In genomic region chrX:10660171-10660570, GRCh38 we compare ENCODE assay signal across 19 cellular contexts. TPM values are rescaled to one million over a fixed set of nuclear protein-coding genes. Genes with fewer than 3 reads are reported as not detected.
DNase-seq lines count a peak whose midpoint lies in the region; ATAC-seq lines count a peak whose summit lies in the region.
"Had no signal": no experiment of that assay in that cellular context is flagged by ENCODE, and none has a peak within 500 bp of the region (broad histone marks: within the 10 kb centered on the region; RNA-seq: fewer than 3 reads in every experiment).

No MANE protein-coding gene starts in this region.

- no peak overlapping the region for H3K9ac ChIP-seq in HUES48 (ENCODE audit: low read depth, low read length)

- H3K4me3 ChIP-seq in HUES48 (ENCODE audit: low read depth, low read length) (no peak overlapping the region), ectodermal cell (ENCODE audit: insufficient read depth, low read depth, low read length) (no peak overlapping the region)
- H3K4me3 ChIP-seq: SK-N-MC had no signal

- H3K9me3 ChIP-seq in HUES48 (ENCODE audit: control insufficient read depth, insufficient read depth, low read length), result no peaks in the 10 kb centered on the region
- no peaks in the 10 kb centered on the region for H3K9me3 ChIP-seq in ectodermal cell (ENCODE audit: control insufficient read depth, low read length)

- DNase-seq in iPS-NIHi11 (ENCODE audit: low spot score), result peak; percentile 61
- peak; percentile 51 for DNase-seq in retina
- DNase-seq in NCI-H82 treated with DMSO at 0.1 percent for 48 hours (lab: John Stamatoyannopoulos, UW; ENCODE audit: unreplicated experiment), result no peak
- no peak for DNase-seq in activated naive CD4-positive, alpha-beta T cell treated with anti-CD3 and anti-CD28 coated beads, Interleukin-2, amount 10 ng/mL, durations not matched to agents 7 days and 5 days
- DNase-seq: ACHN; C1 segment of cervical spinal cord; CD8-positive, alpha-beta memory T cell; HCEC 1CT; KG1; MV-4-11; NCI-H1436 treated with DMSO at 0.1 percent for 48 hours; NCI-H2029; NCI-H2171; NCI-H526 treated with DMSO at 0.1 percent for 48 hours; SHP77 had no signal

- H3K36me3 ChIP-seq in HUES48 (ENCODE audit: control insufficient read depth, insufficient read depth, low read length) (no peaks in the 10 kb centered on the region), ectodermal cell (ENCODE audit: control insufficient read depth, insufficient read depth, low read length) (no peaks in the 10 kb centered on the region)

- H3K36me3 Mint-ChIP-seq in activated naive CD4-positive, alpha-beta T cell treated with anti-CD3 and anti-CD28 coated beads, Interleukin-2, amount 10 ng/mL, durations not matched to agents 7 days and 5 days, result no peaks in the 10 kb centered on the region
- H3K36me3 Mint-ChIP-seq: CD8-positive, alpha-beta memory T cell had no signal

- H3K27ac ChIP-seq in HUES48 (ENCODE audit: low read depth, low read length) (peak overlapping the region; percentile 61), ectodermal cell (ENCODE audit: insufficient read depth, low read depth, low read length, poor library complexity, severe bottlenecking) (peak overlapping the region; percentile 91)
- H3K27ac ChIP-seq: SK-N-MC had no signal

- ATAC-seq in HG03108 (IDR thresholded peaks at IDR 0.05; ENCODE audit: unreplicated experiment), result no peak

- no peaks in the 10 kb centered on the region for H3K27me3 Mint-ChIP-seq in activated naive CD4-positive, alpha-beta T cell treated with anti-CD3 and anti-CD28 coated beads, Interleukin-2, amount 10 ng/mL, durations not matched to agents 7 days and 5 days

- peaks cover 24% of the 10 kb centered on the region for H3K4me1 ChIP-seq in HUES48 (ENCODE audit: control insufficient read depth, insufficient read depth, low read length)
- peaks cover 24% of the 10 kb centered on the region for H3K4me1 ChIP-seq in ectodermal cell (ENCODE audit: control insufficient read depth, insufficient read depth, low read length)

- no peaks in the 10 kb centered on the region for H3K27me3 ChIP-seq in HUES48 (ENCODE audit: control insufficient read depth, insufficient read depth, low read length)
- no peaks in the 10 kb centered on the region for H3K27me3 ChIP-seq in ectodermal cell (ENCODE audit: control insufficient read depth, insufficient read depth, low read length, poor library complexity, severe bottlenecking)

- H3K27ac Mint-ChIP-seq in activated naive CD4-positive, alpha-beta T cell treated with anti-CD3 and anti-CD28 coated beads, Interleukin-2, amount 10 ng/mL, durations not matched to agents 7 days and 5 days, result no peak overlapping the region

- WGBS in ectodermal cell, 2 experiments, result 2 to 3% methylated on average over 6 of the region's 6 CpGs

- H3K9me3 Mint-ChIP-seq in activated naive CD4-positive, alpha-beta T cell treated with anti-CD3 and anti-CD28 coated beads, Interleukin-2, amount 10 ng/mL, durations not matched to agents 7 days and 5 days, result no peaks in the 10 kb centered on the region

- CTCF ChIA-PET in activated naive CD4-positive, alpha-beta T cell treated with anti-CD3 and anti-CD28 coated beads, Interleukin-2, amount 10 ng/mL, durations not matched to agents 7 days and 5 days (lab: Charles Lee), result no interaction called here

- no peaks in the 10 kb centered on the region for H3K4me1 Mint-ChIP-seq in activated naive CD4-positive, alpha-beta T cell treated with anti-CD3 and anti-CD28 coated beads, Interleukin-2, amount 10 ng/mL, durations not matched to agents 7 days and 5 days
- H3K4me1 Mint-ChIP-seq: CD8-positive, alpha-beta memory T cell had no signal

- no peak overlapping the region for H3K4me3 Mint-ChIP-seq in activated naive CD4-positive, alpha-beta T cell treated with anti-CD3 and anti-CD28 coated beads, Interleukin-2, amount 10 ng/mL, durations not matched to agents 7 days and 5 days
- H3K4me3 Mint-ChIP-seq: CD8-positive, alpha-beta memory T cell had no signal

RNA-seq across cellular contexts. Expression of gene MID1, which starts 39.8 kb away (rescaled TPM):
- polyA plus RNA-seq in ectodermal cell (2013, experiment 1 of 4), result 42.8 TPM
- 41.5 TPM for polyA plus RNA-seq in ectodermal cell (2013, experiment 2 of 4)
- polyA plus RNA-seq in ectodermal cell (2013, experiment 3 of 4), result 34.7 TPM
- 42.3 TPM for polyA plus RNA-seq in ectodermal cell (2013, experiment 4 of 4)
- polyA plus RNA-seq: CD8-positive, alpha-beta memory T cell had no signal

Comparison
In these comparisons a context has a peak if more than half of its experiments do, and no peak if none do; other contexts are left out.
1. DNase-seq: peak in iPS-NIHi11 (single experiment) and retina (single experiment); none in NCI-H82 treated with DMSO at 0.1 percent for 48 hours (single experiment) and activated naive CD4-positive, alpha-beta T cell treated with anti-CD3 and anti-CD28 coated beads, Interleukin-2, amount 10 ng/mL, durations not matched to agents 7 days and 5 days (single experiment).